24 cellular contexts compared by ENCODE assay signal in genomic region chr22:40521046-40521445, GRCh38.
"Had no signal": no experiment of that assay in that cellular context is flagged by ENCODE, and none has a peak within 500 bp of the region (broad histone marks: within the 10 kb centered on the region; RNA-seq: fewer than 3 reads in every experiment).

No MANE protein-coding gene starts in this region.

- DNase-seq: activated CD4-positive, alpha-beta T cell treated with anti-CD3 and anti-CD28 coated beads for 48 hours; activated CD4-positive, alpha-beta T cell treated with anti-CD3 and anti-CD28 coated beads, Interleukin-2, amount 50 U/mL, for 48 hours; activated CD4-positive, CD25-positive, alpha-beta regulatory T cell treated with anti-CD3 and anti-CD28 coated beads, Interleukin-2, amount 50 U/mL, for 72 hours; activated gamma-delta T cell; activated naive CD4-positive, alpha-beta T cell treated with anti-CD3 and anti-CD28 coated beads, Interleukin-2, amount 10 ng/mL, durations not matched to agents 7 days and 5 days; amniotic stem cell; body of pancreas; central memory CD4-positive, alpha-beta T cell; KG1; NCI-H1048; NCI-H146; NCI-H187 treated with DMSO at 0.1 percent for 48 hours; NCI-H2081 treated with DMSO at 0.1 percent for 48 hours; NCI-H446; NCI-H524; SHP77; SW 1271 had no signal

- H3K9me3 ChIP-seq: ascending aorta, body of pancreas, SJSA1 had no signal

- H3K27ac ChIP-seq: ascending aorta, body of pancreas, SJSA1 had no signal

- H3K27me3 ChIP-seq: ascending aorta, body of pancreas, SJSA1 had no signal

- H3K9me3 Mint-ChIP-seq: activated naive CD4-positive, alpha-beta T cell treated with anti-CD3 and anti-CD28 coated beads, Interleukin-2, amount 10 ng/mL, durations not matched to agents 7 days and 5 days; T-helper 1 cell treated with Interleukin-12 subunit alpha and Interleukin-12 subunit beta and Interleukin-4 antibody, amounts not matched to agents 30 μg/mL and 1 μg/mL, for 36 hours had no signal

- H3K4me3 ChIP-seq: ascending aorta, body of pancreas, SJSA1 had no signal

- H3K27ac Mint-ChIP-seq: activated naive CD4-positive, alpha-beta T cell treated with anti-CD3 and anti-CD28 coated beads, Interleukin-2, amount 10 ng/mL, durations not matched to agents 7 days and 5 days; T-helper 1 cell treated with Interleukin-12 subunit alpha and Interleukin-12 subunit beta and Interleukin-4 antibody, amounts not matched to agents 30 μg/mL and 1 μg/mL, for 36 hours; WTC11 had no signal

- H3K36me3 Mint-ChIP-seq: WTC11 had no signal

- H3K4me3 Mint-ChIP-seq: activated naive CD4-positive, alpha-beta T cell treated with anti-CD3 and anti-CD28 coated beads, Interleukin-2, amount 10 ng/mL, durations not matched to agents 7 days and 5 days; T-helper 1 cell treated with Interleukin-12 subunit alpha and Interleukin-12 subunit beta and Interleukin-4 antibody, amounts not matched to agents 30 μg/mL and 1 μg/mL, for 36 hours; WTC11 had no signal

- H3K36me3 ChIP-seq: ascending aorta had no signal

- FAIRE-seq: bronchial epithelial cell, RCC 7860 had no signal

- ATAC-seq: body of pancreas, SK-N-SH treated with all-trans-retinoic acid at 6 μM for 48 hours, WTC11 had no signal

- H3K27me3 Mint-ChIP-seq: activated naive CD4-positive, alpha-beta T cell treated with anti-CD3 and anti-CD28 coated beads, Interleukin-2, amount 10 ng/mL, durations not matched to agents 7 days and 5 days had no signal
